Comparison of ENCODE assay signal across 27 cellular contexts in the genomic region with DNA sequence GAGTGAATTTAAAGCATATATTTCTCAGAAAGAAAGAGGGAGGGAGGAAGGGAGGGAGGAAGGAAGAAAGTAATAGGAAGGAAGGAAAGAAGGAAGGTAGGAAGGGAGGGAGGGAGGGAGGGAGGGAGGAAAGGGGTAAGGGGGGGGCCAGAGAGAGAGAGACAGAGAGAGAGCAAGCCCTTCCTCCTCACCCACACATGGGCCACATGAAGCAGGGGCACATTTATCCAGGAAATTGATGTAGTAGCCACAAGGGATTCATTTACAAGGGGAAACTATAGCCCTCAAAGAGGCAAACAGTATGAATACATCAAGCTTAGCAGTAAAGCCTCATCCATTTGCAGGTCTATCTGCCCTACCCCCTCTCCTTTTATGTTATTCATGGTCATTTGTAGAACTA. TPM values are rescaled to one million over a fixed set of nuclear protein-coding genes. Genes with fewer than 3 reads are reported as not detected.
"Had no signal": no experiment of that assay in that cellular context is flagged by ENCODE, and none has a peak within 500 bp of the region (broad histone marks: within the 10 kb centered on the region; RNA-seq: fewer than 3 reads in every experiment).

No MANE protein-coding gene starts in this region.

- ATAC-seq: Panc1, PC-3, Right ventricle myocardium inferior had no signal

- H3K27ac ChIP-seq: HL-60, SJCRH30, SK-N-MC had no signal

- H3K27me3 ChIP-seq: SJCRH30 had no signal

- H3K9me3 ChIP-seq: SJCRH30 had no signal

- FAIRE-seq: HTR-8/SVneo had no signal

- DNase-seq: KBM-7; MV-4-11; NCI-H1048; NCI-H1105; NCI-H1436 treated with DMSO at 0.1 percent for 48 hours; NCI-H1694 treated with DMSO at 0.1 percent for 48 hours; NCI-H1930; NCI-H2081; NCI-H2227 treated with DMSO at 0.1 percent for 48 hours; NCI-H524; NCI-H526 treated with DMSO at 0.1 percent for 48 hours; NCI-H774; NK-92 treated with Interleukin-12 subunit alpha and Interleukin-12 subunit beta, amount 100 ng/mL, for 24 hours; PC-3; SHP77 treated with DMSO at 0.1 percent for 48 hours; SJCRH30 had no signal

- H3K36me3 ChIP-seq: SJCRH30 had no signal

- H3K4me1 ChIP-seq: SJCRH30 had no signal

- H3K4me3 ChIP-seq: SJCRH30, SK-N-MC had no signal

RNA-seq across cellular contexts. Expression of gene NRSN1, which starts 25.7 kb away (rescaled TPM):
- total RNA-seq: LHCN-M2; MCF 10A; NCI-H460; OCI-LY7; PC-3; Right ventricle myocardium inferior; RPMI7951; SJCRH30; T-helper 1 cell treated with Interleukin-12 subunit alpha and Interleukin-12 subunit beta and Interleukin-4 antibody, amounts not matched to agents 30 ng/mL and 1 ng/mL, for 36 hours had no signal
